In genomic region chr3:355622-356021, GRCh38 we compare ENCODE assay signal across 13 cellular contexts.
A peak's percentile ranks its signal among the peaks of the same experiment; 100 is the strongest.
DNase-seq lines count a peak whose midpoint lies in the region; ATAC-seq and TF ChIP-seq lines count a peak whose summit lies in the region.
"Had no signal": no experiment of that assay in that cellular context is flagged by ENCODE, and none has a peak within 500 bp of the region (broad histone marks: within the 10 kb centered on the region; RNA-seq: fewer than 3 reads in every experiment).

No MANE protein-coding gene starts in this region.

- H3K14ac ChIP-seq in mesenchymal stem cell (ENCODE audit: low read length in 2 of 2) = no peak overlapping the region

- no peak overlapping the region for H4K91ac ChIP-seq in mesenchymal stem cell (ENCODE audit: low read length)

- H3K36me3 ChIP-seq in RWPE2 (ENCODE audit: low read depth) = no peaks in the 10 kb centered on the region
- no peaks in the 10 kb centered on the region for H3K36me3 ChIP-seq in mesenchymal stem cell (ENCODE audit: control insufficient read depth in 1 of 2, insufficient read depth in 2 of 2, low read depth in 1 of 2, low read length in 2 of 2)
- no peaks in the 10 kb centered on the region for H3K36me3 ChIP-seq in smooth muscle cell (ENCODE audit: low read depth)
- H3K36me3 ChIP-seq: BLaER1 treated with 17β-estradiol and CSF1 and Interleukin-3, amounts not matched to agents 10 nM and 100 nM had no signal

- H3K79me1 ChIP-seq in mesenchymal stem cell (replicated peaks; ENCODE audit: low read length, poor library complexity, severe bottlenecking) = no peaks in the 10 kb centered on the region

- H3K4me2 ChIP-seq in mesenchymal stem cell (ENCODE audit: low read length, poor library complexity, severe bottlenecking) (no peak overlapping the region), smooth muscle cell (no peak overlapping the region)
- H3K4me2 ChIP-seq: BLaER1 treated with 17β-estradiol and CSF1 and Interleukin-3, amounts not matched to agents 10 nM and 100 nM had no signal

- H2AK5ac ChIP-seq in mesenchymal stem cell (ENCODE audit: low read length, severe bottlenecking) = no peak overlapping the region

- H3K4ac ChIP-seq in mesenchymal stem cell (ENCODE audit: low read depth in 1 of 2, low read length in 2 of 2) = no peak overlapping the region

- no peak overlapping the region for H2BK15ac ChIP-seq in mesenchymal stem cell (ENCODE audit: low read depth, poor library complexity, severe bottlenecking)

- no peak overlapping the region for H3K27ac ChIP-seq in RWPE2 (ENCODE audit: poor library complexity, severe bottlenecking)
- no peak overlapping the region for H3K27ac ChIP-seq in mesenchymal stem cell (ENCODE audit: low read length, poor library complexity, severe bottlenecking)
- H3K27ac ChIP-seq in smooth muscle cell (ENCODE audit: low read depth) = no peak overlapping the region
- H3K27ac ChIP-seq: BLaER1 treated with 17β-estradiol and CSF1 and Interleukin-3, amounts not matched to agents 10 nM and 100 nM had no signal

- no peaks in the 10 kb centered on the region for H3F3A ChIP-seq in smooth muscle cell (ENCODE audit: low read depth)

- no peak overlapping the region for H4K8ac ChIP-seq in mesenchymal stem cell (ENCODE audit: low read length)

- no peaks in the 10 kb centered on the region for H4K20me1 ChIP-seq in smooth muscle cell (ENCODE audit: low read depth)
- H4K20me1 ChIP-seq: BLaER1 treated with 17β-estradiol and CSF1 and Interleukin-3, amounts not matched to agents 10 nM and 100 nM had no signal

- TF ChIP-seq CTCF in RWPE2 (IDR thresholded peaks at IDR 0.05; ENCODE audit: poor library complexity, severe bottlenecking) = no peak
- TF ChIP-seq CTCF in smooth muscle cell (IDR thresholded peaks at IDR 0.05; ENCODE audit: borderline replicate concordance, insufficient read depth, poor library complexity, severe bottlenecking) = no peak

- H3K9ac ChIP-seq in mesenchymal stem cell (ENCODE audit: low read length) = no peak overlapping the region
- no peak overlapping the region for H3K9ac ChIP-seq in smooth muscle cell (ENCODE audit: low read depth)
- H3K9ac ChIP-seq: BLaER1 treated with 17β-estradiol and CSF1 and Interleukin-3, amounts not matched to agents 10 nM and 100 nM had no signal

- ATAC-seq in GM18517 (IDR thresholded peaks at IDR 0.05; ENCODE audit: unreplicated experiment) = peak; percentile 37
- peak; percentile 62 for ATAC-seq in HG02678 (IDR thresholded peaks at IDR 0.05; ENCODE audit: unreplicated experiment)
- ATAC-seq in RWPE2 (ENCODE audit: low read depth) = peak; percentile 49; the same call in 1 of the 3 replicates
- ATAC-seq: left lobe of liver had no signal

- H2BK120ac ChIP-seq in mesenchymal stem cell (ENCODE audit: low read depth, low read length) = no peak overlapping the region

- WGBS in mesenchymal stem cell = 47% methylated on average over 4 of the region's 8 CpGs
- WGBS in smooth muscle cell (ENCODE audit: low lambda C conversion rate) = 50% methylated on average over 8 of the region's 8 CpGs

- H3K27me3 ChIP-seq in RWPE2 (ENCODE audit: insufficient read depth, poor library complexity, severe bottlenecking) = no peaks in the 10 kb centered on the region
- H3K27me3 ChIP-seq in mesenchymal stem cell (ENCODE audit: control insufficient read depth in 1 of 2, insufficient read depth in 1 of 2, low read length in 2 of 2) = no peaks in the 10 kb centered on the region
- peaks cover 9% of the 10 kb centered on the region for H3K27me3 ChIP-seq in smooth muscle cell (ENCODE audit: low read depth)
- H3K27me3 ChIP-seq: BLaER1 treated with 17β-estradiol and CSF1 and Interleukin-3, amounts not matched to agents 10 nM and 100 nM had no signal

- no peaks in the 10 kb centered on the region for H3K79me2 ChIP-seq in smooth muscle cell (ENCODE audit: low read depth)

- no peak overlapping the region for H2BK5ac ChIP-seq in mesenchymal stem cell (ENCODE audit: low read depth, low read length, poor library complexity, severe bottlenecking)

- no peak overlapping the region for H3K18ac ChIP-seq in mesenchymal stem cell (ENCODE audit: low read depth in 1 of 2, low read length in 2 of 2)

- DNase-seq in RWPE2 (ENCODE audit: low spot score) (no peak), mesenchymal stem cell (peak; percentile 70), HT-29 (ENCODE audit: low spot score) (no peak), smooth muscle cell (lab: John Stamatoyannopoulos, UW; ENCODE audit: unreplicated experiment) (no peak), DMS53 treated with DMSO at 0.1 percent for 48 hours (lab: John Stamatoyannopoulos, UW; ENCODE audit: unreplicated experiment) (no peak), T1000 (lab: John Stamatoyannopoulos, UW) (no peak)
- DNase-seq: activated CD4-positive, alpha-beta T cell treated with anti-CD3 and anti-CD28 coated beads for 48 hours; activated gamma-delta T cell; nucleus accumbens had no signal

- H3K23ac ChIP-seq in mesenchymal stem cell (ENCODE audit: low read length in 2 of 2) = no peak overlapping the region

- no peaks in the 10 kb centered on the region for H3K9me3 ChIP-seq in RWPE2 (ENCODE audit: severe bottlenecking)
- H3K9me3 ChIP-seq in mesenchymal stem cell (ENCODE audit: control insufficient read depth, low read length) = no peaks in the 10 kb centered on the region
- no peaks in the 10 kb centered on the region for H3K9me3 ChIP-seq in smooth muscle cell (replicated peaks; ENCODE audit: low read depth)
- H3K9me3 ChIP-seq: BLaER1 treated with 17β-estradiol and CSF1 and Interleukin-3, amounts not matched to agents 10 nM and 100 nM had no signal

- no peak overlapping the region for H3K4me3 ChIP-seq in RWPE2 (ENCODE audit: severe bottlenecking)
- H3K4me3 ChIP-seq in mesenchymal stem cell (ENCODE audit: insufficient read depth in 1 of 2, low read depth in 1 of 2, low read length in 2 of 2) = no peak overlapping the region
- H3K4me3 ChIP-seq in smooth muscle cell = no peak overlapping the region
- H3K4me3 ChIP-seq: BLaER1 treated with 17β-estradiol and CSF1 and Interleukin-3, amounts not matched to agents 10 nM and 100 nM had no signal

- H2AFZ ChIP-seq in mesenchymal stem cell (ENCODE audit: low read depth, low read length) = no peak overlapping the region
- H2AFZ ChIP-seq in smooth muscle cell (ENCODE audit: low read depth) = no peak overlapping the region

- H2BK12ac ChIP-seq in mesenchymal stem cell (ENCODE audit: low read length in 2 of 2) = no peak overlapping the region

- H3K4me1 ChIP-seq in RWPE2 (ENCODE audit: insufficient read depth, poor library complexity, severe bottlenecking) (no peaks in the 10 kb centered on the region), mesenchymal stem cell (ENCODE audit: control insufficient read depth, insufficient read depth, low read depth, low read length) (no peaks in the 10 kb centered on the region), smooth muscle cell (ENCODE audit: low read depth) (no peaks in the 10 kb centered on the region)
